ENCODE assay signal across 8 cellular contexts in the genomic region with DNA sequence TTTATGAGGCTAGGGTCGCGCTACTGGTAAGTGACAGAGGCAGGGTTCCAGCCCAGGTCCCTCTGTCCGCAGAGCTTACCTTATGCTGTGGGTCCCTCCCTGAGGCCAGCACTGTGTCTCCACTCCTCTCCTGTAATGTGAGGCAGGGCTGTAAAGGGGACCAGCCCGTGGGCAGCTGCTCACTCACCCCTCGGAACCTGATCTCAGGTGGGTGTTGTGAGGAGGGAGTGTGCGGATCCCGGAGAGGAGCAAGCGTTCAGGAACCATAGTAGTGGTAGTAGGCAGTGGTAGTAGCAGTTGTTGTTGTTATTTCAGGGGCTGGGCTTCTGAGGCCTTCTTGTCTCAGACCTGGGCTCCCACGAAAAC. TPM values are rescaled to one million over a fixed set of nuclear protein-coding genes. Genes with fewer than 3 reads are reported as not detected.
A peak's percentile ranks its signal among the peaks of the same experiment; 100 is the strongest.
DNase-seq lines count a peak whose midpoint lies in the region; ATAC-seq and TF ChIP-seq lines count a peak whose summit lies in the region.

No MANE protein-coding gene starts in this region.

- no peaks in the 10 kb centered on the region for H3K9me3 Mint-ChIP-seq in MCF 10A (ENCODE audit: unreplicated experiment)

- peaks cover 61% of the 10 kb centered on the region for H3K36me3 Mint-ChIP-seq in MCF 10A (ENCODE audit: insufficient read depth, unreplicated experiment)

- POLR2A ChIA-PET in AG04449 (lab: Yijun Ruan, JAX): interaction anchor here (1.6 to 4.4 kb wide), 2 partner anchors 10 kb away, joined by 6 to 49 read pairs; no protein-coding TSS in a partner anchor
- POLR2A ChIA-PET in MCF 10A (lab: Yijun Ruan, JAX): interaction anchor here (0.7 to 10.2 kb wide), 17 partner anchors 10 to 1089 kb away, joined by 3 to 159 read pairs (median 7); partner anchors contain the start of genes CDCA8, MEAF6, MTF1 and SNIP1

- H3K4me3 ChIP-seq in AG04449 (ENCODE audit: low read depth, low read length) (peak overlapping the region; percentile 93), HUES6 (ENCODE audit: low read depth, low read length) (peak overlapping the region; percentile 98), muscle layer of colon (ENCODE audit: low read depth in 1 of 2, low read length in 2 of 2) (peak overlapping the region; percentile 9 to 82)

- peaks cover 13% of the 10 kb centered on the region for H3K27me3 ChIP-seq in HUES6 (ENCODE audit: control insufficient read depth, insufficient read depth, low read length)
- no peaks in the 10 kb centered on the region for H3K27me3 ChIP-seq in muscle layer of colon (ENCODE audit: control insufficient read depth in 1 of 2, insufficient read depth in 2 of 2, low read length in 2 of 2)

- H3K9me3 ChIP-seq in HUES6 (ENCODE audit: control insufficient read depth, insufficient read depth, low read depth, low read length): no peaks in the 10 kb centered on the region
- H3K9me3 ChIP-seq in muscle layer of colon (ENCODE audit: low read length): no peaks in the 10 kb centered on the region

- H3K27me3 Mint-ChIP-seq in MCF 10A (ENCODE audit: insufficient read depth, unreplicated experiment): no peaks in the 10 kb centered on the region

- TSS peak; percentile 31 for BruUV-seq in MCF 10A (replicated peaks; lab: Mats Ljungman, UMichigan)

- ATAC-seq in GM21526 (IDR thresholded peaks at IDR 0.05; ENCODE audit: low FRiP score, unreplicated experiment) (no peak), HG02970 (IDR thresholded peaks at IDR 0.05; ENCODE audit: low FRiP score, unreplicated experiment) (no peak)

- H3K27ac Mint-ChIP-seq in MCF 10A (ENCODE audit: low read depth, unreplicated experiment): peak overlapping the region; percentile 94

- intact Hi-C loops in MCF 10A (cut with micrococcal nuclease): loop anchor here (5.0 to 10.0 kb wide), 4 partner anchors 59 to 329 kb away; partner anchors contain the start of genes C1orf122, CDCA8, GNL2 and YRDC

- H3K4me1 Mint-ChIP-seq in MCF 10A (ENCODE audit: insufficient read depth, unreplicated experiment): peaks cover 51% of the 10 kb centered on the region

- H3K4me3 Mint-ChIP-seq in MCF 10A (ENCODE audit: unreplicated experiment): peak overlapping the region; percentile 89

- DNase-seq in AG04449 (ENCODE audit: low read depth, low spot score) (no peak), MCF 10A (ENCODE audit: unreplicated experiment) (no peak), superior temporal gyrus (ENCODE audit: extremely low spot score) (no peak), anterior cingulate cortex (lab: John Stamatoyannopoulos, UW) (no peak)

- CTCF ChIA-PET in AG04449 (lab: Yijun Ruan, JAX): interaction anchor here (1.0 to 10.5 kb wide), 6 partner anchors 10 to 38 kb away, joined by 3 to 182 read pairs (median 6); partner anchors contain the start of gene MEAF6
- CTCF ChIA-PET in MCF 10A (lab: Yijun Ruan, JAX): interaction anchor here (0.6 to 10.4 kb wide), 10 partner anchors 11 to 216 kb away, joined by 3 to 144 read pairs (median 6); partner anchors contain the start of gene MEAF6

- H3K9ac ChIP-seq in HUES6 (ENCODE audit: low read length): peak overlapping the region; percentile 85
- peak overlapping the region; percentile 76 for H3K9ac ChIP-seq in muscle layer of colon (ENCODE audit: low read length)

- H3K27ac ChIP-seq in HUES6 (ENCODE audit: low read depth, low read length): no peak overlapping the region; the same call in 1 of the 2 replicates
- peak overlapping the region; percentile 90 for H3K27ac ChIP-seq in muscle layer of colon (ENCODE audit: low read depth, low read length)

- TF ChIP-seq CTCF in AG04449 (IDR thresholded peaks at IDR 0.05; ENCODE audit: insufficient read depth, low read length, missing control alignments) (no peak), MCF 10A (IDR thresholded peaks at IDR 0.05; ENCODE audit: unreplicated experiment) (no peak)

- peaks cover 76% of the 10 kb centered on the region for H3K4me1 ChIP-seq in HUES6 (ENCODE audit: control insufficient read depth, insufficient read depth, low read length)
- H3K4me1 ChIP-seq in muscle layer of colon (ENCODE audit: insufficient read depth, low read length): peaks cover 89% of the 10 kb centered on the region

- H3K36me3 ChIP-seq in HUES6 (ENCODE audit: control insufficient read depth, insufficient read depth, low read length) (peaks cover 43% of the 10 kb centered on the region), muscle layer of colon (ENCODE audit: insufficient read depth, low read length) (peaks cover 21% of the 10 kb centered on the region)

RNA-seq across cellular contexts. Expression of gene ZC3H12A, which starts 1.7 kb away (rescaled TPM):
- 37.2 and 51.4 TPM in 2 replicates for total RNA-seq in MCF 10A (2022)

RNA-seq across cellular contexts. Expression of gene MEAF6, which starts 38.5 kb away (rescaled TPM):
- total RNA-seq in MCF 10A (2022): 71.3 and 72.0 TPM in 2 replicates

Comparison
In these comparisons a context has a peak if more than half of its experiments do, and no peak if none do; other contexts are left out.
1. H3K4me3 ChIP-seq: peak in every context shown above with its lines; median percentile 98 in HUES6; 93 in AG04449; 46 in muscle layer of colon.